8 cellular contexts compared by ENCODE assay signal in genomic region chr3:14126017-14126902, GRCh38. TPM values are rescaled to one million over a fixed set of nuclear protein-coding genes. Genes with fewer than 3 reads are reported as not detected.
DNase-seq lines count a peak whose midpoint lies in the region; ATAC-seq and TF ChIP-seq lines count a peak whose summit lies in the region.

No MANE protein-coding gene starts in this region.

- H3K4me1 Mint-ChIP-seq in H9: peaks cover 34 to 35% of the 10 kb centered on the region in 2 experiments

- peaks cover 9% of the 10 kb centered on the region for H3K79me1 ChIP-seq in H9 (ENCODE audit: insufficient read depth, low read depth, low read length, poor library complexity, severe bottlenecking)

- H3K4me2 ChIP-seq in H9 (ENCODE audit: insufficient read depth, insufficient read length, low read length) (peak overlapping the region; percentile 76), skeletal muscle satellite cell (ENCODE audit: low read length) (peak overlapping the region; percentile 97)

- H3K18ac ChIP-seq in H9 (ENCODE audit: insufficient read length, low read depth, low read length): no peak overlapping the region

- H3K9ac ChIP-seq in H9 (ENCODE audit: extremely low read depth, insufficient read length, low read length) (peak overlapping the region; percentile 14), skeletal muscle satellite cell (ENCODE audit: low read depth, low read length) (peak overlapping the region; percentile 99)

- H2AK5ac ChIP-seq in H9 (ENCODE audit: insufficient read length, low read length): no peak overlapping the region

- H2BK20ac ChIP-seq in H9 (ENCODE audit: low read depth, low read length, poor library complexity, severe bottlenecking): no peak overlapping the region

- H3K27ac ChIP-seq in H9 (ENCODE audit: insufficient read length, low read depth, low read length) (no peak overlapping the region), WERI-Rb-1 (peak overlapping the region; percentile 79), foreskin keratinocyte (peak overlapping the region; percentile 6)

- H2AFZ ChIP-seq in H9 (ENCODE audit: low read length): no peak overlapping the region

- TF ChIP-seq CTCF in H9 (conservative IDR thresholded peaks at IDR 0.05) (no peak), WERI-Rb-1 (IDR thresholded peaks at IDR 0.05; ENCODE audit: low read depth, low read length) (no peak), foreskin keratinocyte (conservative IDR thresholded peaks at IDR 0.05) (no peak)

- H4K5ac ChIP-seq in H9 (ENCODE audit: insufficient read length, low read depth, low read length): no peak overlapping the region

- H3K56ac ChIP-seq in H9 (ENCODE audit: insufficient read length, low read depth, low read length): no peak overlapping the region

- DNase-seq in H9 (no peak), WERI-Rb-1 (no peak), foreskin keratinocyte (no peak), cerebellar cortex (ENCODE audit: low spot score) (no peak), NCI-H2196 (lab: John Stamatoyannopoulos, UW; ENCODE audit: unreplicated experiment) (no peak)
- DNase-seq in stimulated activated CD4-positive, alpha-beta T cell treated with anti-CD3 and anti-CD28 coated beads, Interleukin-12 subunit alpha, Interleukin-12 subunit beta, amount 100 ng/mL, for 4 hours: no peak

- H3K36me3 Mint-ChIP-seq in H9 (ENCODE audit: insufficient read depth in 1 of 3, low read depth in 3 of 3): peaks cover 29 to 43% (median 38%) of the 10 kb centered on the region in 3 experiments

- H2BK12ac ChIP-seq in H9 (ENCODE audit: insufficient read length, low read depth, low read length): no peak overlapping the region

- H3K4me1 ChIP-seq in H9 (ENCODE audit: insufficient read depth, low read length) (no peaks in the 10 kb centered on the region), foreskin keratinocyte (peaks cover 5% of the 10 kb centered on the region), skeletal muscle satellite cell (ENCODE audit: control insufficient read depth, insufficient read depth, low read length) (peaks cover 24% of the 10 kb centered on the region)

- peak overlapping the region; percentile 69 to 99 (median 75); a peak in 3 of 7 replicates for H3K27ac Mint-ChIP-seq in H9

- H4K91ac ChIP-seq in H9 (ENCODE audit: insufficient read length, low read depth, low read length): no peak overlapping the region

- no peak overlapping the region; the same call in 1 of the 2 replicates for H3K14ac ChIP-seq in H9 (ENCODE audit: insufficient read depth, low read length)

- peak overlapping the region; percentile 99 to 100 for H3K4me3 Mint-ChIP-seq in H9

- H3T11ph ChIP-seq in H9 (ENCODE audit: low read length): no peak overlapping the region

- peaks cover 3% of the 10 kb centered on the region; the same call in 1 of the 2 replicates for H3K79me2 ChIP-seq in H9 (ENCODE audit: insufficient read depth, low read length)

- no CpG with 5 or more reads among the region's 11 CpGs for WGBS in H9 (ENCODE audit: extremely low coverage, insufficient read length, low lambda C conversion rate)

- H3K23me2 ChIP-seq in H9 (ENCODE audit: insufficient read length, low read depth, low read length, poor library complexity, severe bottlenecking): peaks cover 14% of the 10 kb centered on the region

- H4K8ac ChIP-seq in H9 (replicated peaks; ENCODE audit: insufficient read length, low read depth, low read length): no peak overlapping the region

- peaks cover 0 to under 1% of the 10 kb centered on the region in 2 experiments; a peak in 3 of 5 replicates for H3K9me3 Mint-ChIP-seq in H9

- no peak overlapping the region for H3K4ac ChIP-seq in H9 (ENCODE audit: low read depth, low read length)

- H3K23ac ChIP-seq in H9 (ENCODE audit: insufficient read length, low read depth, low read length): no peak overlapping the region

- no peaks in the 10 kb centered on the region for H3K9me3 ChIP-seq in H9 (ENCODE audit: control insufficient read depth, low read depth, low read length)
- no peaks in the 10 kb centered on the region for H3K9me3 ChIP-seq in WERI-Rb-1 (ENCODE audit: severe bottlenecking)
- H3K9me3 ChIP-seq in skeletal muscle satellite cell (replicated peaks; ENCODE audit: low read length): no peaks in the 10 kb centered on the region

- H2BK120ac ChIP-seq in H9 (ENCODE audit: low read depth, low read length, poor library complexity, severe bottlenecking): no peak overlapping the region

- H3K36me3 ChIP-seq in WERI-Rb-1: peaks cover 44% of the 10 kb centered on the region
- peaks cover 58% of the 10 kb centered on the region for H3K36me3 ChIP-seq in skeletal muscle satellite cell (ENCODE audit: insufficient read depth, low read length)

- no peak overlapping the region for H2BK5ac ChIP-seq in H9 (ENCODE audit: insufficient read length, low read length)

- H3K4me3 ChIP-seq in WERI-Rb-1 (ENCODE audit: low read depth, low read length): peak overlapping the region; percentile 63
- peak overlapping the region; percentile 97 for H3K4me3 ChIP-seq in skeletal muscle satellite cell (ENCODE audit: low read length)

- H3K27me3 Mint-ChIP-seq in H9 (ENCODE audit: low read depth): no peaks in the 10 kb centered on the region

- H2BK15ac ChIP-seq in H9 (ENCODE audit: low read depth, low read length): no peak overlapping the region

- ATAC-seq in foreskin keratinocyte (no peak), HG02763 (IDR thresholded peaks at IDR 0.05; ENCODE audit: unreplicated experiment) (no peak)

- H3K27me3 ChIP-seq in H9 (ENCODE audit: insufficient read depth, low read length) (no peaks in the 10 kb centered on the region), WERI-Rb-1 (ENCODE audit: insufficient read depth, low read depth, severe bottlenecking) (no peaks in the 10 kb centered on the region), foreskin keratinocyte (no peaks in the 10 kb centered on the region), skeletal muscle satellite cell (ENCODE audit: control insufficient read depth, insufficient read depth, low read length) (no peaks in the 10 kb centered on the region)

- no peaks in the 10 kb centered on the region for H4K20me1 ChIP-seq in H9 (ENCODE audit: control insufficient read depth, insufficient read depth, insufficient read length)

RNA-seq across cellular contexts. Expression of gene TMEM43, which starts 1.4 kb away (rescaled TPM):
- total RNA-seq in H9 (2021): 35.8 and 36.7 TPM in 2 replicates
- 99.7 and 102 TPM in 2 replicates for total RNA-seq in foreskin keratinocyte
- 47.8 and 52.2 TPM in 2 replicates for polyA plus RNA-seq in foreskin keratinocyte
- total RNA-seq in skeletal muscle satellite cell (2012; rRNA removed): 88.0 and 97.6 TPM in 2 replicates

RNA-seq across cellular contexts. Expression of gene CHCHD4, which starts 1.6 kb away (rescaled TPM):
- total RNA-seq in H9 (2021) (13.3 and 13.7 TPM in 2 replicates), foreskin keratinocyte (23.3 and 27.8 TPM in 2 replicates)
- polyA plus RNA-seq in foreskin keratinocyte: 22.6 and 29.7 TPM in 2 replicates
- 20.3 and 21.6 TPM in 2 replicates for total RNA-seq in skeletal muscle satellite cell (2012; rRNA removed)

RNA-seq across cellular contexts. Expression of gene XPC, which starts 52.1 kb away (rescaled TPM):
- 25.6 and 30.3 TPM in 2 replicates for total RNA-seq in H9 (2021)
- 44.8 and 53.3 TPM in 2 replicates for total RNA-seq in foreskin keratinocyte
- polyA plus RNA-seq in foreskin keratinocyte: 23.7 and 26.1 TPM in 2 replicates
- total RNA-seq in skeletal muscle satellite cell (2012; rRNA removed): 19.9 and 31.9 TPM in 2 replicates

RNA-seq across cellular contexts. Expression of gene LSM3, which starts 52.4 kb away (rescaled TPM):
- total RNA-seq in H9 (2021): 23.5 and 24.4 TPM in 2 replicates
- 21.7 and 24.4 TPM in 2 replicates for total RNA-seq in foreskin keratinocyte
- 31.3 and 35.0 TPM in 2 replicates for polyA plus RNA-seq in foreskin keratinocyte
- total RNA-seq in skeletal muscle satellite cell (2012; rRNA removed): 9.4 and 10.6 TPM in 2 replicates
